Comparison of ENCODE assay signal across 7 cellular contexts in the genomic region with DNA sequence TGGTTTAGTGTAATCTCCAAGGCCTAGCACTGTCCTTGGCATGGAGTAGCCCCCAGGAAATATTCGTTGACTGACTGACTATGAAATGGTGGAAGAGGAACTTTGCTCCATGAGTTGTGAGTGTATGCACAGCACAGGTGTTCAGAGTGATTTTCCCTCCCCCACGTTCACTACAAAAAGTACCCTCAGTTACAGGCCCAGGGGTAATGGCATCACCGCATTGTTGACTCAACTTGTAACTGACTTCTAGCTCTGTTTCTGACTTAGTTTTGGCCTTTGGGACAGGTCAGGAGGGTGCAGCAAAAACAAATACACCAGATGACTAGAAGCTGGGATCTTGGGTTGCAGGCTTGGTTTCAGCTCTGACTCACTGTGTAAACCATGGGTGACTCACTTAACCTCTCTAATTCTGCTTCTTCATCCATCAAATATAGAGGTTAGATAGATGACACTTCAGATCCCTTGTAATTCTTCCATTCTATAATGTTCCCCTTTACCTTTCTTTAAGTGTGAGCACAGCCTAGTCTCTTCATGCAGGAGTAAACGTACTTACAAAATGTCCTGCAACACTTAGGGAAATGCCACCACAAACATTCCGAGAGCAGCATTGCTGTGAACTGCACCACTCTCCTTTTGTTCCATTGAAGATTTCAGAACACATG.
A peak's percentile ranks its signal among the peaks of the same experiment; 100 is the strongest.
DNase-seq lines count a peak whose midpoint lies in the region; ATAC-seq and TF ChIP-seq lines count a peak whose summit lies in the region.

No MANE protein-coding gene starts in this region.

- H3K4ac ChIP-seq in mesendoderm (ENCODE audit: low read depth, low read length), result no peak overlapping the region

- H2BK120ac ChIP-seq in mesendoderm (ENCODE audit: low read depth, low read length), result no peak overlapping the region

- peaks cover under 1% of the 10 kb centered on the region for H3K36me3 Mint-ChIP-seq in activated naive CD8-positive, alpha-beta T cell

- H3K18ac ChIP-seq in mesendoderm (ENCODE audit: low read length), result no peak overlapping the region

- H2AK5ac ChIP-seq in mesendoderm (ENCODE audit: low read length), result no peak overlapping the region

- no peak overlapping the region for H3K9ac ChIP-seq in mesendoderm (ENCODE audit: low read length)

- H3K4me1 Mint-ChIP-seq in activated naive CD8-positive, alpha-beta T cell (ENCODE audit: low read depth), result peaks cover 22% of the 10 kb centered on the region

- no peak overlapping the region for H3K27ac ChIP-seq in mesendoderm (ENCODE audit: low read depth, low read length)
- H3K27ac ChIP-seq in suprapubic skin, result no peak overlapping the region

- H3K9me3 ChIP-seq in suprapubic skin, result no peaks in the 10 kb centered on the region

- H3K4me1 ChIP-seq in mesendoderm (ENCODE audit: control insufficient read depth, low read depth, low read length), result no peaks in the 10 kb centered on the region
- no peaks in the 10 kb centered on the region for H3K4me1 ChIP-seq in suprapubic skin

- no peak overlapping the region for H2BK15ac ChIP-seq in mesendoderm (replicated peaks; ENCODE audit: low read depth)

- H3K27ac Mint-ChIP-seq in activated naive CD8-positive, alpha-beta T cell, result peak overlapping the region; percentile 70

- H4K5ac ChIP-seq in mesendoderm (ENCODE audit: low read length), result no peak overlapping the region

- no peak overlapping the region for H2BK5ac ChIP-seq in mesendoderm (ENCODE audit: low read length)

- DNase-seq in NOMO-1 (lab: John Stamatoyannopoulos, UW; ENCODE audit: unreplicated experiment in 2 of 2) (peak; percentile 49 to 88), mesendoderm (peak; percentile 5), suprapubic skin (ENCODE audit: low spot score in 2 of 2) (no peak), OCI-M2 (lab: John Stamatoyannopoulos, UW; ENCODE audit: unreplicated experiment) (no peak)

- peak overlapping the region; percentile 12 for H3K4me3 Mint-ChIP-seq in activated naive CD8-positive, alpha-beta T cell

- H3K4me3 ChIP-seq in mesendoderm (ENCODE audit: low read length) (no peak overlapping the region), suprapubic skin (no peak overlapping the region)

- H3K36me3 ChIP-seq in mesendoderm (ENCODE audit: control insufficient read depth, insufficient read depth, low read length) (no peaks in the 10 kb centered on the region), suprapubic skin (no peaks in the 10 kb centered on the region)

- TF ChIP-seq EP300 in suprapubic skin (IDR thresholded peaks at IDR 0.05), result no peak

- H3K27me3 Mint-ChIP-seq in activated naive CD8-positive, alpha-beta T cell, result peaks cover 2% of the 10 kb centered on the region

- no peak overlapping the region for H3K23ac ChIP-seq in mesendoderm (ENCODE audit: low read length)

- H3K27me3 ChIP-seq in mesendoderm (ENCODE audit: insufficient read depth, low read length, poor library complexity) (no peaks in the 10 kb centered on the region), suprapubic skin (no peaks in the 10 kb centered on the region)

- no peaks in the 10 kb centered on the region for H3K79me2 ChIP-seq in mesendoderm (ENCODE audit: control insufficient read depth, insufficient read depth, low read length)

- ATAC-seq in GM18519 (IDR thresholded peaks at IDR 0.05; ENCODE audit: low FRiP score, unreplicated experiment), result peak; percentile 82
- peak; percentile 96 for ATAC-seq in HG02759 (IDR thresholded peaks at IDR 0.05; ENCODE audit: unreplicated experiment)

- no peaks in the 10 kb centered on the region for H3K9me3 Mint-ChIP-seq in activated naive CD8-positive, alpha-beta T cell (ENCODE audit: low read depth)

- no peak overlapping the region for H4K8ac ChIP-seq in mesendoderm (ENCODE audit: low read depth, low read length)

- TF ChIP-seq POLR2A in suprapubic skin (IDR thresholded peaks at IDR 0.05), result no peak

- WGBS in mesendoderm (ENCODE audit: extremely low coverage, insufficient coverage, low lambda C conversion rate), result no CpG with 5 or more reads among the region's 5 CpGs
- WGBS in suprapubic skin, result 78% methylated on average over 5 of the region's 5 CpGs

- H3K56ac ChIP-seq in mesendoderm (ENCODE audit: low read length), result no peak overlapping the region

- H3K79me1 ChIP-seq in mesendoderm (ENCODE audit: low read length), result no peaks in the 10 kb centered on the region

- H3K4me2 ChIP-seq in mesendoderm (ENCODE audit: low read length), result no peak overlapping the region

- no peak for TF ChIP-seq CTCF in suprapubic skin (IDR thresholded peaks at IDR 0.05)

Comparison
In these comparisons a context has a peak if more than half of its experiments do, and no peak if none do; other contexts are left out.
1. DNase-seq: peak in NOMO-1 (2 of 2) and mesendoderm (single experiment); none in suprapubic skin (0 of 2) and OCI-M2 (single experiment).